8 cellular contexts compared by ENCODE assay signal in genomic region chr5:149546974-149547373, GRCh38. TPM values are rescaled to one million over a fixed set of nuclear protein-coding genes. Genes with fewer than 3 reads are reported as not detected.
DNase-seq lines count a peak whose midpoint lies in the region; ATAC-seq, FAIRE-seq and TF ChIP-seq lines count a peak whose summit lies in the region.

No MANE protein-coding gene starts in this region.

- no peak for FAIRE-seq in astrocyte (lab: Jason Lieb, UNC)

- no peak overlapping the region for H3K18ac ChIP-seq in mesenchymal stem cell (ENCODE audit: low read depth in 1 of 2, low read length in 2 of 2)

- H3K4me2 ChIP-seq in astrocyte (ENCODE audit: low read length), result peak overlapping the region; percentile 95
- no peak overlapping the region for H3K4me2 ChIP-seq in mesenchymal stem cell (ENCODE audit: low read length, poor library complexity, severe bottlenecking)

- no peak overlapping the region for H3K9ac ChIP-seq in HUES48 (ENCODE audit: low read depth, low read length)
- H3K9ac ChIP-seq in astrocyte (ENCODE audit: low read length), result peak overlapping the region; percentile 100
- peak overlapping the region; percentile 100 for H3K9ac ChIP-seq in mesenchymal stem cell (ENCODE audit: low read length)

- no peak overlapping the region for H3K27ac ChIP-seq in AG04450 (ENCODE audit: low read depth, low read length)
- peak overlapping the region; percentile 8 for H3K27ac ChIP-seq in HUES48 (ENCODE audit: low read depth, low read length)
- no peak overlapping the region for H3K27ac ChIP-seq in astrocyte (ENCODE audit: low read depth, low read length)
- H3K27ac ChIP-seq in mesenchymal stem cell (ENCODE audit: low read length, poor library complexity, severe bottlenecking), result no peak overlapping the region

- H3K27ac Mint-ChIP-seq in astrocyte (ENCODE audit: unreplicated experiment), result peak overlapping the region; percentile 31

- H4K8ac ChIP-seq in mesenchymal stem cell (ENCODE audit: low read length), result no peak overlapping the region

- no peak overlapping the region for H2BK15ac ChIP-seq in mesenchymal stem cell (ENCODE audit: low read depth, poor library complexity, severe bottlenecking)

- TF ChIP-seq CTCF in AG04450 (IDR thresholded peaks at IDR 0.05; ENCODE audit: low read depth, low read length), result no peak
- TF ChIP-seq CTCF in astrocyte (IDR thresholded peaks at IDR 0.05; ENCODE audit: insufficient read depth, low read depth, low read length), result no peak

- H3K4me3 Mint-ChIP-seq in astrocyte (ENCODE audit: unreplicated experiment), result peak overlapping the region; percentile 94

- H3K36me3 ChIP-seq in HUES48 (ENCODE audit: control insufficient read depth, insufficient read depth, low read length), result peaks cover 66% of the 10 kb centered on the region
- peaks cover 24% of the 10 kb centered on the region for H3K36me3 ChIP-seq in astrocyte (ENCODE audit: insufficient read depth, low read length)
- peaks cover 30 to 67% of the 10 kb centered on the region in 2 experiments for H3K36me3 ChIP-seq in mesenchymal stem cell (ENCODE audit: control insufficient read depth in 1 of 2, insufficient read depth in 2 of 2, low read depth in 1 of 2, low read length in 2 of 2)

- peaks cover 73% of the 10 kb centered on the region for H4K20me1 ChIP-seq in astrocyte (ENCODE audit: insufficient read depth, low read length)

- H3K4me1 ChIP-seq in HUES48 (ENCODE audit: control insufficient read depth, insufficient read depth, low read length) (peaks cover 22% of the 10 kb centered on the region; the same call in 1 of the 2 replicates), astrocyte (ENCODE audit: insufficient read depth, low read length) (peaks cover 24% of the 10 kb centered on the region), mesenchymal stem cell (ENCODE audit: control insufficient read depth, insufficient read depth, low read depth, low read length) (peaks cover 10% of the 10 kb centered on the region)

- POLR2A ChIA-PET in AG04450 (lab: Yijun Ruan, JAX), result interaction anchor here (1.0 to 1.5 kb wide), 4 partner anchors 15 to 80 kb away, joined by 3 to 8 read pairs (median 3); no protein-coding TSS in a partner anchor

- H2AFZ ChIP-seq in astrocyte (ENCODE audit: low read depth, low read length) (no peak overlapping the region), mesenchymal stem cell (ENCODE audit: low read depth, low read length) (no peak overlapping the region)

- no peaks in the 10 kb centered on the region for H3K79me1 ChIP-seq in mesenchymal stem cell (replicated peaks; ENCODE audit: low read length, poor library complexity, severe bottlenecking)

- H4K91ac ChIP-seq in mesenchymal stem cell (ENCODE audit: low read length), result no peak overlapping the region

- DNase-seq in AG04450 (ENCODE audit: low read depth, low spot score) (no peak), astrocyte (ENCODE audit: low read depth) (no peak), mesenchymal stem cell (no peak), RPMI8226 (no peak), EL (no peak)

- peaks cover 33% of the 10 kb centered on the region for H3K36me3 Mint-ChIP-seq in astrocyte (ENCODE audit: low read depth, unreplicated experiment)

- H3K27me3 ChIP-seq in AG04450 (ENCODE audit: control insufficient read depth, insufficient read depth, low read length) (no peaks in the 10 kb centered on the region), HUES48 (ENCODE audit: control insufficient read depth, insufficient read depth, low read length) (no peaks in the 10 kb centered on the region), astrocyte (ENCODE audit: insufficient read depth, low read length) (no peaks in the 10 kb centered on the region), mesenchymal stem cell (ENCODE audit: control insufficient read depth in 1 of 2, insufficient read depth in 1 of 2, low read length in 2 of 2) (no peaks in the 10 kb centered on the region)

- ATAC-seq in HG02588 (IDR thresholded peaks at IDR 0.05; ENCODE audit: unreplicated experiment) (no peak), HG02610 (IDR thresholded peaks at IDR 0.05; ENCODE audit: unreplicated experiment) (no peak)

- H3K4ac ChIP-seq in mesenchymal stem cell (ENCODE audit: low read depth in 1 of 2, low read length in 2 of 2), result no peak overlapping the region

- no peak overlapping the region for H2AK5ac ChIP-seq in mesenchymal stem cell (ENCODE audit: low read length, severe bottlenecking)

- H3K4me3 ChIP-seq in AG04450 (ENCODE audit: low read depth, low read length) (peak overlapping the region; percentile 36), HUES48 (ENCODE audit: low read depth, low read length) (no peak overlapping the region; the same call in 1 of the 2 replicates), astrocyte (ENCODE audit: insufficient read depth, low read depth, low read length) (peak overlapping the region; percentile 38), mesenchymal stem cell (ENCODE audit: insufficient read depth in 1 of 2, low read depth in 1 of 2, low read length in 2 of 2) (peak overlapping the region in 1 of 2 experiments; percentile 99)

- CTCF ChIA-PET in AG04450 (lab: Charles Lee), result interaction anchor here (1.2 to 1.6 kb wide), 2 partner anchors 16 to 105 kb away, joined by 3 to 8 read pairs; no protein-coding TSS in a partner anchor

- no peaks in the 10 kb centered on the region for H3K27me3 Mint-ChIP-seq in astrocyte (ENCODE audit: low read depth, unreplicated experiment)

- no peak overlapping the region for H3K23ac ChIP-seq in mesenchymal stem cell (ENCODE audit: low read length in 2 of 2)

- H2BK120ac ChIP-seq in mesenchymal stem cell (ENCODE audit: low read depth, low read length), result no peak overlapping the region

- H2BK12ac ChIP-seq in mesenchymal stem cell (ENCODE audit: low read length in 2 of 2), result no peak overlapping the region

- no peak overlapping the region for H2BK5ac ChIP-seq in mesenchymal stem cell (ENCODE audit: low read depth, low read length, poor library complexity, severe bottlenecking)

- no peaks in the 10 kb centered on the region for H3K9me3 Mint-ChIP-seq in astrocyte (ENCODE audit: unreplicated experiment)

- peaks cover 96% of the 10 kb centered on the region for H3K79me2 ChIP-seq in astrocyte (ENCODE audit: insufficient read depth, low read length)

- H3K14ac ChIP-seq in mesenchymal stem cell (ENCODE audit: low read length in 2 of 2), result no peak overlapping the region

- peaks cover 16% of the 10 kb centered on the region for H3K4me1 Mint-ChIP-seq in astrocyte (ENCODE audit: low read depth, unreplicated experiment)

- H3K9me3 ChIP-seq in AG04450 (ENCODE audit: control insufficient read depth, insufficient read depth, low read length) (no peaks in the 10 kb centered on the region; the same call in 1 of the 2 replicates), HUES48 (ENCODE audit: control insufficient read depth, insufficient read depth, low read length) (no peaks in the 10 kb centered on the region), astrocyte (ENCODE audit: insufficient read depth, low read depth, low read length) (no peaks in the 10 kb centered on the region), mesenchymal stem cell (ENCODE audit: control insufficient read depth, low read length) (no peaks in the 10 kb centered on the region)

RNA-seq across cellular contexts. Expression of gene CSNK1A1, which starts 4.3 kb away (rescaled TPM):
- polyA plus RNA-seq in AG04450 (2011; rRNA removed), result 260 and 329 TPM in 2 replicates
- 434 and 500 TPM in 2 replicates for polyA minus RNA-seq in AG04450 (2011; rRNA and poly(A)+ RNA removed)
- total RNA-seq in astrocyte, result 384 and 392 TPM in 2 replicates
- polyA plus RNA-seq in mesenchymal stem cell (2013, experiment 1 of 2), result 211 TPM
- 208 TPM for polyA plus RNA-seq in mesenchymal stem cell (2013, experiment 2 of 2)

RNA-seq across cellular contexts. Expression of gene ARHGEF37, which starts 34.3 kb away (rescaled TPM):
- polyA plus RNA-seq in AG04450 (2011; rRNA removed), result 0.61 and 0.74 TPM in 2 replicates
- 0.83 and 1.6 TPM in 2 replicates for polyA minus RNA-seq in AG04450 (2011; rRNA and poly(A)+ RNA removed)
- 1.4 and 2.3 TPM in 2 replicates for total RNA-seq in astrocyte
- polyA plus RNA-seq in mesenchymal stem cell (2013, experiment 1 of 2), result 0.48 TPM
- 0.42 TPM for polyA plus RNA-seq in mesenchymal stem cell (2013, experiment 2 of 2)
